In the genomic region with DNA sequence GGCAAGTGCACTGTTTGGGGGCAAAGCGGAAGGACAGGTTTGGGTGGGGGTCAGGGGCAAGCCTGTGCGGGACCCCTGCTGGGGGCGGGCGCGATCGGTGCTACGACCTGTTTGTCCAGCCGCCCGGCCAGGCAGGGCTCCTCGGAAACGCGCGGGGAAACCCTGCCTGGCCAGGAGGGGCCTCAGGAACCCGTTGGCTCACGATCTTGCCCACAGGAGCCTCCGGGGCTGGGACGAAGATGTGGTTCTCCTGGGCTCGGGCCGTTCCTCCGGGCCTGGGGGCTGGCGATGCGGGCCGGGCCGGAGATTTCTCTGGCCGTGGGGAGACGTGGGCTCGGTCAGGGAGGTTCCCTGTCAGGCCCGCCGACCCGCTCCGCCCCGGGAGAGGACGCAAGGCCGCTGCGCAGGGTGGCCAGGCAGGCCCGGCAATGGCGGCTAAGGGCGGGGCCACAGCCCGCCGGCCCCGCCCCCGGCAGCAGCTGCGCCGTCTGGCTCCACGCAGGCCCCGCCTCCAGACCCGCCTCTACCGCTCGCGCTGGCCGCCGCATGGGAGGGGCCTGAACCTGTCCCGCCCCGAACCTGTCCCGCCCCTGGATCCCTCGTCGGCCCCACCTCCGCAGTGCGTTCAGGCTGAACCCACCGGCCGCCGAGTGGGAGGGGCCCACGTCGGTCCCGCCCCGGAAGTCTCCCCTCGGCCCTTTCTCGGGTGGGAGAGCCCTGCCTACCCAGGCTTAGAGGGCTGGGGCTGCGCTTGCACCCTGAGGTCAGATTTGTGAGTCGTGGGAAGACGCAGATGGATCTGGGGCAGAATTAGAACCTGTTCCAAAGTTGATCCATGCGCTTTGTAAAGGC, we compare ENCODE assay signal across 8 cellular contexts. TPM values are rescaled to one million over a fixed set of nuclear protein-coding genes. Genes with fewer than 3 reads are reported as not detected.
DNase-seq lines count a peak whose midpoint lies in the region; ATAC-seq and TF ChIP-seq lines count a peak whose summit lies in the region.

A gene with protein sequence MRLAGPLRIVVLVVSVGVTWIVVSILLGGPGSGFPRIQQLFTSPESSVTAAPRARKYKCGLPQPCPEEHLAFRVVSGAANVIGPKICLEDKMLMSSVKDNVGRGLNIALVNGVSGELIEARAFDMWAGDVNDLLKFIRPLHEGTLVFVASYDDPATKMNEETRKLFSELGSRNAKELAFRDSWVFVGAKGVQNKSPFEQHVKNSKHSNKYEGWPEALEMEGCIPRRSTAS (minus strand): TSS at position 430 of the 852 bp plus-strand sequence. CDS start 460 bp downstream, outside the sequence.

- H3K4me3 ChIP-seq in cardiac fibroblast (replicated peaks in 1 of 2; ENCODE audit: low read depth in 2 of 2, low read length in 2 of 2) (peak within 1 kb of the TSS; percentile 60 to 66), spleen (peak within 1 kb of the TSS; percentile 50 to 82 (median 54))

- intact Hi-C loops in spleen (cut with DNase I; ENCODE audit: low total_unique reads), result no loop called here

- CTCF ChIA-PET in WTC11 (lab: Charles Lee), result interaction anchor here (1.6 to 2.1 kb wide), 2 partner anchors 11 kb away, joined by 3 to 12 read pairs; no protein-coding TSS in a partner anchor

- H3K27me3 Mint-ChIP-seq in WTC11 (ENCODE audit: low read depth), result peaks cover 17% of the 10 kb centered on the region; the same call in 1 of the 2 replicates

- peaks cover 14% of the 10 kb centered on the region for H3K4me1 Mint-ChIP-seq in WTC11

- WGBS in spleen, 5 donors, result 0 to 53% (median 21%) methylated on average over 10 to 72 of the region's 72 CpGs; no CpG with 5 or more reads in 1 of the 5 donors

- peak within 1 kb of the TSS; percentile 84 to 93 (median 90) for H3K27ac ChIP-seq in spleen

- no peaks in the 10 kb centered on the region for H3K36me3 ChIP-seq in spleen

- DNase-seq in AG08396 (ENCODE audit: low spot score) (peak; percentile 89), NCI-H2227 treated with DMSO at 0.1 percent for 48 hours (lab: John Stamatoyannopoulos, UW) (peak; percentile 88), WTC11 (ENCODE audit: low spot score) (peak; percentile 92), cardiac fibroblast (ENCODE audit: low read depth in 2 of 2) (peak; percentile 86 to 94), iris pigment epithelial cell (ENCODE audit: low read depth) (peak; percentile 86), spleen (peak; percentile 97)

- POLR2A ChIA-PET in WTC11 (lab: Charles Lee), result interaction anchor here (0.5 to 2.5 kb wide), 4 partner anchors 11 to 792 kb away, joined by 5 to 13 read pairs (median 8); partner anchors contain the start of genes BCAP31, SLC10A3 and UBL4A

- no peaks in the 10 kb centered on the region for H3K9me3 ChIP-seq in spleen

- peak within 1 kb of the TSS; percentile 97 for H3K27ac Mint-ChIP-seq in WTC11

- TF ChIP-seq POLR2A in spleen (IDR thresholded peaks at IDR 0.05), result peak in 2 of 3 donors; percentile 68 to 69

- peaks cover 0 to 30% (median 15%) of the 10 kb centered on the region in 6 donors for H3K4me1 ChIP-seq in spleen

- no peak for TF ChIP-seq CTCF in WTC11 (IDR thresholded peaks at IDR 0.05)
- no peak for TF ChIP-seq CTCF in cardiac fibroblast (IDR thresholded peaks at IDR 0.05; ENCODE audit: low read depth, low read length)
- TF ChIP-seq CTCF in spleen (IDR thresholded peaks at IDR 0.05 in 8 of 11, conservative IDR thresholded peaks at IDR 0.05 in 3 of 11), result no peak

- ATAC-seq in GM18909 (IDR thresholded peaks at IDR 0.05; ENCODE audit: poor library complexity, unreplicated experiment) (peak; percentile 87), HG03139 (IDR thresholded peaks at IDR 0.05; ENCODE audit: unreplicated experiment) (peak; percentile 87), WTC11 (peak; percentile 96)

- H3K27me3 ChIP-seq in spleen (replicated peaks in 1 of 7), result no peaks in the 10 kb centered on the region

- 0 out of 2 replicates have a peak, but pooled peaks cover 2% of the 10 kb centered on the region for H3K36me3 Mint-ChIP-seq in WTC11

- H3K4me3 Mint-ChIP-seq in WTC11, result peak within 1 kb of the TSS; percentile 74

- H3K9me3 Mint-ChIP-seq in WTC11, result no peaks in the 10 kb centered on the region

TF ChIP-seq in WTC11, 78 proteins besides CTCF, POLR2A, EP300 and RAD21:
- no peak for TF ChIP-seq TEAD4 (CRISPR knock-in tag; IDR thresholded peaks at IDR 0.05)
- TF ChIP-seq ATF1 (CRISPR knock-in tag; IDR thresholded peaks at IDR 0.05), result no peak
- TF ChIP-seq, protein P1, sequence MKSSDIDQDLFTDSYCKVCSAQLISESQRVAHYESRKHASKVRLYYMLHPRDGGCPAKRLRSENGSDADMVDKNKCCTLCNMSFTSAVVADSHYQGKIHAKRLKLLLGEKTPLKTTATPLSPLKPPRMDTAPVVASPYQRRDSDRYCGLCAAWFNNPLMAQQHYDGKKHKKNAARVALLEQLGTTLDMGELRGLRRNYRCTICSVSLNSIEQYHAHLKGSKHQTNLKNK (CRISPR knock-in tag; IDR thresholded peaks at IDR 0.05), result no peak
- no peak for TF ChIP-seq CREM (CRISPR knock-in tag; IDR thresholded peaks at IDR 0.05)
- TF ChIP-seq FOXP1 (CRISPR knock-in tag; IDR thresholded peaks at IDR 0.05; ENCODE audit: borderline replicate concordance), result no peak
- TF ChIP-seq SP1 (CRISPR knock-in tag; conservative IDR thresholded peaks at IDR 0.05), result peak; percentile 57; the same call in 1 of the 2 replicates
- TF ChIP-seq NFE2L1 (CRISPR knock-in tag; IDR thresholded peaks at IDR 0.05), result no peak

RNA-seq across cellular contexts. Expression of the gene that starts here (rescaled TPM):
- total RNA-seq in WTC11 (2021) (23.5 to 26.5 TPM (median 25.0 TPM) in 3 replicates), spleen (10 to 100 TPM; 29.1 to 38.1 (median 34.7) TPM)
- 10 to 100 TPM; 35.2 to 54.5 (median 52.3) TPM for polyA plus RNA-seq in spleen

Comparison
In these comparisons a context has a peak if more than half of its experiments do, and no peak if none do; other contexts are left out.
1. Peak in every context shown above with its lines: DNase-seq, ATAC-seq, H3K4me3 ChIP-seq and H3K27ac ChIP-seq.